Comparison of ENCODE assay signal across 1 cellular context in genomic region chr11:130634186-130634585, GRCh38.
TF ChIP-seq lines count a peak whose summit lies in the region.

No MANE protein-coding gene starts in this region.

TF ChIP-seq in SK-N-SH, 30 proteins besides CTCF, POLR2A, EP300 and RAD21:
- TF ChIP-seq TCF12 (IDR thresholded peaks at IDR 0.05) = no peak
- no peak for TF ChIP-seq USF1 (IDR thresholded peaks at IDR 0.05; ENCODE audit: borderline replicate concordance, low read depth)
- TF ChIP-seq RXRA (IDR thresholded peaks at IDR 0.05; ENCODE audit: borderline replicate concordance, low read depth) = no peak
- no peak for TF ChIP-seq SIN3A (IDR thresholded peaks at IDR 0.05; ENCODE audit: borderline replicate concordance, low read depth, low read length)
- no peak for TF ChIP-seq RFX5 (IDR thresholded peaks at IDR 0.05; ENCODE audit: low read length)
- TF ChIP-seq FOXJ3 (CRISPR knock-in tag; IDR thresholded peaks at IDR 0.05) = no peak
- TF ChIP-seq TAF1 (IDR thresholded peaks at IDR 0.05; ENCODE audit: borderline replicate concordance, low read depth, low read length) = no peak
- TF ChIP-seq FOSL2 (IDR thresholded peaks at IDR 0.05; ENCODE audit: borderline replicate concordance, low read depth) = no peak
- no peak for TF ChIP-seq MEF2A (IDR thresholded peaks at IDR 0.05; ENCODE audit: borderline replicate concordance, low read depth)
- no peak for TF ChIP-seq SMC3 (IDR thresholded peaks at IDR 0.05; ENCODE audit: low read depth, low read length)
- TF ChIP-seq YY1 (IDR thresholded peaks at IDR 0.05; ENCODE audit: low read depth) = no peak
- no peak for TF ChIP-seq IRF3 (IDR thresholded peaks at IDR 0.05; ENCODE audit: low read depth, low read length)
- TF ChIP-seq FOXM1 (IDR thresholded peaks at IDR 0.05; ENCODE audit: low read depth) = no peak
- no peak for TF ChIP-seq MXI1 (IDR thresholded peaks at IDR 0.05; ENCODE audit: low read depth, low read length)
- TF ChIP-seq CHD2 (IDR thresholded peaks at IDR 0.05; ENCODE audit: low read length, partially characterized antibody) = no peak
- no peak for TF ChIP-seq GABPA (IDR thresholded peaks at IDR 0.05; ENCODE audit: low read depth)
